8 cellular contexts compared by ENCODE assay signal in genomic region chr9:33289936-33290246, GRCh38. TPM values are rescaled to one million over a fixed set of nuclear protein-coding genes. Genes with fewer than 3 reads are reported as not detected.
DNase-seq lines count a peak whose midpoint lies in the region; ATAC-seq, FAIRE-seq and TF ChIP-seq lines count a peak whose summit lies in the region.

No MANE protein-coding gene starts in this region.

- FAIRE-seq in kidney (lab: Jason Lieb, UNC), result no peak

- peak overlapping the region; percentile 100 for H3K27ac Mint-ChIP-seq in activated naive CD8-positive, alpha-beta T cell treated with anti-CD3 and anti-CD28 coated beads, Interleukin-2, amount 50 U/mL, for 24 hours

- H3K9me3 ChIP-seq in kidney (ENCODE audit: control insufficient read depth in 1 of 2, low read length in 2 of 2), result no peaks in the 10 kb centered on the region
- H3K9me3 ChIP-seq in thymus (ENCODE audit: control insufficient read depth), result no peaks in the 10 kb centered on the region

- DNase-seq in Right ventricle myocardium inferior (ENCODE audit: missing footprints), result no peak
- no peak for DNase-seq in cardiac septum (ENCODE audit: low spot score)
- DNase-seq in activated naive CD8-positive, alpha-beta T cell treated with anti-CD3 and anti-CD28 coated beads, Interleukin-2, amount 50 U/mL, for 24 hours, result no peak
- DNase-seq in kidney, result no peak
- DNase-seq in NOMO-1 treated with DMSO at 0.1 percent for 48 hours (lab: John Stamatoyannopoulos, UW; ENCODE audit: unreplicated experiment), result no peak
- no peak for DNase-seq in NCI-H2081 (lab: John Stamatoyannopoulos, UW)
- no peak for DNase-seq in GF-D8 (lab: John Stamatoyannopoulos, UW)

- peak overlapping the region; percentile 96 for H3K4me3 Mint-ChIP-seq in activated naive CD8-positive, alpha-beta T cell treated with anti-CD3 and anti-CD28 coated beads, Interleukin-2, amount 50 U/mL, for 24 hours

- no peaks in the 10 kb centered on the region for H3K9me3 Mint-ChIP-seq in activated naive CD8-positive, alpha-beta T cell treated with anti-CD3 and anti-CD28 coated beads, Interleukin-2, amount 50 U/mL, for 24 hours

- peaks cover 4 to 5% of the 10 kb centered on the region in 2 donors for H3K36me3 ChIP-seq in kidney (ENCODE audit: control insufficient read depth in 1 of 2, insufficient read depth in 2 of 2, low read length in 2 of 2)
- H3K36me3 ChIP-seq in thymus (ENCODE audit: control insufficient read depth, insufficient read depth), result peaks cover 10% of the 10 kb centered on the region

- H3K27ac ChIP-seq in kidney (ENCODE audit: low read depth in 2 of 2, low read length in 2 of 2) (peak overlapping the region; percentile 99 to 100), thymus (ENCODE audit: low read depth) (peak overlapping the region; percentile 99)

- 2% methylated on average over 14 of the region's 14 CpGs for WGBS in thymus

- H3K4me1 Mint-ChIP-seq in activated naive CD8-positive, alpha-beta T cell treated with anti-CD3 and anti-CD28 coated beads, Interleukin-2, amount 50 U/mL, for 24 hours, result peaks cover 64% of the 10 kb centered on the region

- H3K27me3 ChIP-seq in thymus (ENCODE audit: control insufficient read depth, insufficient read depth), result no peaks in the 10 kb centered on the region

- peaks cover 37% of the 10 kb centered on the region for H3K36me3 Mint-ChIP-seq in activated naive CD8-positive, alpha-beta T cell treated with anti-CD3 and anti-CD28 coated beads, Interleukin-2, amount 50 U/mL, for 24 hours (ENCODE audit: low read depth)

- no peak for TF ChIP-seq CTCF in kidney (IDR thresholded peaks at IDR 0.05; ENCODE audit: borderline replicate concordance, extremely low read depth, insufficient read depth)

- H3K4me3 ChIP-seq in kidney (ENCODE audit: low read length in 2 of 2) (peak overlapping the region; percentile 96 to 98), thymus (ENCODE audit: low read length) (peak overlapping the region; percentile 82)

- H3K9ac ChIP-seq in kidney (ENCODE audit: low read length in 2 of 2), result peak overlapping the region; percentile 91 to 97

- intact Hi-C loops in Right ventricle myocardium inferior (cut with DNase I), result loop anchor here (1.0 to 10.0 kb wide), 4 partner anchors 26 to 435 kb away; partner anchors contain the start of genes BAG1 and NOL6
- intact Hi-C loops in cardiac septum (cut with DNase I), result loop anchor here (10.0 kb wide), 1 partner anchor 185 kb away; the partner anchor contains the start of gene NOL6
- intact Hi-C loops in kidney (cut with DNase I), result no loop called here

- peaks cover 3% of the 10 kb centered on the region for H3K27me3 Mint-ChIP-seq in activated naive CD8-positive, alpha-beta T cell treated with anti-CD3 and anti-CD28 coated beads, Interleukin-2, amount 50 U/mL, for 24 hours

- H3K4me1 ChIP-seq in kidney (ENCODE audit: control insufficient read depth in 1 of 2, insufficient read depth in 1 of 2, low read depth in 1 of 2, low read length in 2 of 2) (peaks cover 13 to 16% of the 10 kb centered on the region in 2 donors), thymus (ENCODE audit: control insufficient read depth, insufficient read depth, low read length) (peaks cover 26% of the 10 kb centered on the region)

- ATAC-seq in Right ventricle myocardium inferior, result peak; percentile 51
- no peak for ATAC-seq in activated naive CD8-positive, alpha-beta T cell treated with anti-CD3 and anti-CD28 coated beads, Interleukin-2, amount 50 U/mL, for 24 hours

RNA-seq across cellular contexts. Expression of gene NFX1, which starts 0.4 kb away (rescaled TPM):
- 29.3 TPM for total RNA-seq in Right ventricle myocardium inferior
- 38.0 TPM for total RNA-seq in cardiac septum
- total RNA-seq in kidney, result 46.3 TPM
- polyA plus RNA-seq in kidney (ENCODE audit: insufficient read depth, low read depth, low replicate concordance), result 12.2 TPM
- polyA plus RNA-seq in thymus, result 15.5 TPM

RNA-seq across cellular contexts. Expression of gene CHMP5, which starts 25.0 kb away (rescaled TPM):
- total RNA-seq in Right ventricle myocardium inferior (51.5 TPM), cardiac septum (53.8 TPM), kidney (65.2 TPM)
- polyA plus RNA-seq in kidney (ENCODE audit: insufficient read depth, low read depth, low replicate concordance) (100 TPM), thymus (118 TPM)

RNA-seq across cellular contexts. Expression of gene BAG1, which starts 25.4 kb away (rescaled TPM):
- total RNA-seq in Right ventricle myocardium inferior (132 TPM), cardiac septum (150 TPM), kidney (134 TPM)
- polyA plus RNA-seq in kidney (ENCODE audit: insufficient read depth, low read depth, low replicate concordance) (268 TPM), thymus (88.8 TPM)

RNA-seq across cellular contexts. Expression of gene SPINK4, which starts 49.9 kb away (rescaled TPM):
- total RNA-seq in Right ventricle myocardium inferior (not detected), cardiac septum (not detected), kidney (not detected)
- polyA plus RNA-seq in kidney (ENCODE audit: insufficient read depth, low read depth, low replicate concordance) (not detected), thymus (2.1 TPM)
